8 cellular contexts compared by ENCODE assay signal in the genomic region with DNA sequence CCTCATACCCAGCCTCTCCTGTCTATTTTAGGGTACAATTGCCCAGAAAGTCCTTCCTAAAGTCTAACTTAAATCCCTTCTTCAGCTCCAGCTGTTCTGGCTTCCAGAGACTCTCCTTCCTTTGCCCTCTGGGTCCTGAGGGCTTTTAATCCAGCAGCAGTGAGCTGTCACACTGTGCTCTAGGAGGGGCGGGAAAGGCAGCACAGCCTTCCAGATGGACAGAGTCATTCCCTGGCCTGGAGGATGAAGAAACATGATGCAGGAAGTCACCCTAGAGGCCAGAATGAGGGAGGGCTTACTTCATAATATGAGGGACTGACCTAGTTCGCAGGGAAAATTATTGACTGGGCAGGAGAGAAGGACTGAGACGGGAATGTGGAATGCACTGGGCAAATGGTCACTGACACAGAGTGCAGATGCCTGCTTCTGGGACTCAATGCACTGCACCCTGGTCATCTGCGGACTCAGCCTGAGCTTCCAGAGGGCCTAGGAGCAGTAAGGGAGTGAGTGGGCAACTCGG. TPM values are rescaled to one million over a fixed set of nuclear protein-coding genes. Genes with fewer than 3 reads are reported as not detected.
DNase-seq lines count a peak whose midpoint lies in the region; ATAC-seq, FAIRE-seq and TF ChIP-seq lines count a peak whose summit lies in the region.

No MANE protein-coding gene starts in this region.

- ATAC-seq in GM21717 (IDR thresholded peaks at IDR 0.05; ENCODE audit: unreplicated experiment) (no peak), GM18868 (IDR thresholded peaks at IDR 0.05; ENCODE audit: unreplicated experiment) (no peak)

- no peaks in the 10 kb centered on the region for H3K79me2 ChIP-seq in keratinocyte (ENCODE audit: control insufficient read depth, insufficient read depth, low read length)

- H3K27ac ChIP-seq in keratinocyte (ENCODE audit: control insufficient read depth, insufficient read depth, low read length) (peak overlapping the region; percentile 17), subcutaneous abdominal adipose tissue (ENCODE audit: low read depth, low read length) (no peak overlapping the region)

- H4K20me1 ChIP-seq in keratinocyte (ENCODE audit: control insufficient read depth, extremely low read depth, insufficient read depth, low read length) = no peaks in the 10 kb centered on the region

- no peak for TF ChIP-seq CTCF in keratinocyte (optimal IDR thresholded peaks at IDR 0.05 in 1 of 3, IDR thresholded peaks at IDR 0.05 in 1 of 3, conservative IDR thresholded peaks at IDR 0.05 in 1 of 3; ENCODE audit: extremely low read depth in 1 of 3, insufficient read depth in 2 of 3, low read length in 3 of 3)

- no peaks in the 10 kb centered on the region for H3K9me1 ChIP-seq in keratinocyte (ENCODE audit: control insufficient read depth, extremely low read depth, insufficient read depth, low read length)

- H3K4me3 ChIP-seq in keratinocyte (ENCODE audit: control insufficient read depth in 2 of 3, extremely low read depth in 1 of 3, insufficient read depth in 2 of 3, low read depth in 1 of 3, low read length in 3 of 3) = no peak overlapping the region
- H3K4me3 ChIP-seq in subcutaneous abdominal adipose tissue (ENCODE audit: low read depth in 1 of 5, low read length in 5 of 5) = peak overlapping the region in 4 of 5 donors; percentile 17 to 39 (median 36)

- H3K36me3 ChIP-seq in keratinocyte (ENCODE audit: control insufficient read depth in 2 of 2, extremely low read depth in 1 of 2, insufficient read depth in 2 of 2, low read length in 2 of 2) (no peaks in the 10 kb centered on the region), subcutaneous abdominal adipose tissue (ENCODE audit: control insufficient read depth in 5 of 5, insufficient read depth in 5 of 5, low read length in 5 of 5) (no peaks in the 10 kb centered on the region)

- no peak overlapping the region for H2AFZ ChIP-seq in keratinocyte (ENCODE audit: control insufficient read depth, low read length)

- DNase-seq in NCI-H524 (lab: John Stamatoyannopoulos, UW) (peak; percentile 4 to 55), NCI-H524 treated with DMSO at 0.1 percent for 48 hours (lab: John Stamatoyannopoulos, UW) (no peak), amniotic epithelial cell (ENCODE audit: low read depth) (peak; percentile 75), keratinocyte (ENCODE audit: low read depth, low spot score) (no peak), GM19239 (ENCODE audit: insufficient read length, low spot score) (no peak)

- no peaks in the 10 kb centered on the region for H3K9me3 ChIP-seq in keratinocyte (ENCODE audit: control insufficient read depth, low read depth, low read length)
- H3K9me3 ChIP-seq in subcutaneous abdominal adipose tissue (ENCODE audit: control insufficient read depth in 5 of 5, low read length in 5 of 5) = no peaks in the 10 kb centered on the region

- H3K4me2 ChIP-seq in keratinocyte (ENCODE audit: control insufficient read depth, extremely low read depth, insufficient read depth, low read depth, low read length) = peak overlapping the region; percentile 69

- H3K4me1 ChIP-seq in keratinocyte (ENCODE audit: control insufficient read depth, extremely low read depth, insufficient read depth, low read length) (peaks cover 48% of the 10 kb centered on the region), subcutaneous abdominal adipose tissue (ENCODE audit: control insufficient read depth in 5 of 5, insufficient read depth in 5 of 5, low read length in 5 of 5) (peaks cover 8 to 41% (median 40%) of the 10 kb centered on the region in 5 donors)

- H3K9ac ChIP-seq in keratinocyte (ENCODE audit: control insufficient read depth, extremely low read depth, insufficient read depth, low read length) (no peak overlapping the region), subcutaneous abdominal adipose tissue (ENCODE audit: low read length in 5 of 5) (peak overlapping the region in 1 of 5 donors; percentile 16)

- no peaks in the 10 kb centered on the region for H3K27me3 ChIP-seq in keratinocyte (ENCODE audit: control insufficient read depth, extremely low read depth, insufficient read depth, low read length)
- no peaks in the 10 kb centered on the region for H3K27me3 ChIP-seq in subcutaneous abdominal adipose tissue (ENCODE audit: control insufficient read depth in 5 of 5, insufficient read depth in 4 of 5, low read length in 5 of 5)

- dilution Hi-C loops in keratinocyte (cut with MboI; ENCODE audit: extremely low pct_ligation_motif_present, low sequenced_read_pairs) = no loop called here

- FAIRE-seq in keratinocyte (lab: Jason Lieb, UNC) (no peak), GM19239 (lab: Jason Lieb, UNC) (no peak)

RNA-seq across cellular contexts. Expression of gene SH2D2A, which starts 1.3 kb away (rescaled TPM):
- 1.9 to 4.5 TPM (median 2.5 TPM) in 3 replicates for polyA plus RNA-seq in keratinocyte
- 0.25 TPM for polyA plus RNA-seq in keratinocyte (2011; ENCODE audit: low read depth)
- polyA plus RNA-seq in keratinocyte (2011; cell fraction: cytosol; rRNA removed) = 1.8 and 4.2 TPM in 2 replicates
- polyA plus RNA-seq in keratinocyte (2011; cell fraction: nucleus; rRNA removed) = 2.9 and 4.9 TPM in 2 replicates
- 2.1 and 6.8 TPM in 2 replicates for polyA plus RNA-seq in keratinocyte (2012; ENCODE audit: low replicate concordance)
- polyA minus RNA-seq in keratinocyte = 0.83 to 4.2 TPM (median 0.89 TPM) in 3 replicates
- polyA minus RNA-seq in keratinocyte (2011; cell fraction: cytosol; rRNA and poly(A)+ RNA removed) = 5.2 TPM
- polyA minus RNA-seq in keratinocyte (2011; cell fraction: nucleus; rRNA and poly(A)+ RNA removed) = 4.2 and 4.4 TPM in 2 replicates

RNA-seq across cellular contexts. Expression of gene INSRR, which starts 43.5 kb away (rescaled TPM):
- not detected in 3 replicates for polyA plus RNA-seq in keratinocyte
- polyA plus RNA-seq in keratinocyte (2011; ENCODE audit: low read depth) = not detected
- not detected in 2 replicates for polyA plus RNA-seq in keratinocyte (2011; cell fraction: cytosol; rRNA removed)
- polyA plus RNA-seq in keratinocyte (2011; cell fraction: nucleus; rRNA removed) = not detected in 2 replicates
- not detected in 2 replicates for polyA plus RNA-seq in keratinocyte (2012; ENCODE audit: low replicate concordance)
- polyA minus RNA-seq in keratinocyte = not detected in 3 replicates
- polyA minus RNA-seq in keratinocyte (2011; cell fraction: cytosol; rRNA and poly(A)+ RNA removed) = not detected
- polyA minus RNA-seq in keratinocyte (2011; cell fraction: nucleus; rRNA and poly(A)+ RNA removed) = not detected in 2 replicates

RNA-seq across cellular contexts. Expression of gene NTRK1, which starts 45.3 kb away (rescaled TPM):
- polyA plus RNA-seq in keratinocyte = 0.03 to 0.06 TPM (median 0.05 TPM) in 3 replicates
- not detected for polyA plus RNA-seq in keratinocyte (2011; ENCODE audit: low read depth)
- polyA plus RNA-seq in keratinocyte (2011; cell fraction: cytosol; rRNA removed) = not detected in 2 replicates
- polyA plus RNA-seq in keratinocyte (2011; cell fraction: nucleus; rRNA removed) = 0.07 TPM in 1 of 2 replicates, not detected in the other
- not detected in 2 replicates for polyA plus RNA-seq in keratinocyte (2012; ENCODE audit: low replicate concordance)
- not detected in 3 replicates for polyA minus RNA-seq in keratinocyte
- polyA minus RNA-seq in keratinocyte (2011; cell fraction: cytosol; rRNA and poly(A)+ RNA removed) = not detected
- not detected in 2 replicates for polyA minus RNA-seq in keratinocyte (2011; cell fraction: nucleus; rRNA and poly(A)+ RNA removed)

RNA-seq across cellular contexts. Expression of gene PRCC, which starts 48.0 kb away (rescaled TPM):
- polyA plus RNA-seq in keratinocyte = 29.9 to 70.7 TPM (median 40.4 TPM) in 3 replicates
- 21.7 TPM for polyA plus RNA-seq in keratinocyte (2011; ENCODE audit: low read depth)
- 41.7 and 46.6 TPM in 2 replicates for polyA plus RNA-seq in keratinocyte (2011; cell fraction: cytosol; rRNA removed)
- polyA plus RNA-seq in keratinocyte (2011; cell fraction: nucleus; rRNA removed) = 54.2 and 58.5 TPM in 2 replicates
- polyA plus RNA-seq in keratinocyte (2012; ENCODE audit: low replicate concordance) = 42.9 and 47.9 TPM in 2 replicates
- 60.5 to 95.5 TPM (median 69.6 TPM) in 3 replicates for polyA minus RNA-seq in keratinocyte
- 48.7 TPM for polyA minus RNA-seq in keratinocyte (2011; cell fraction: cytosol; rRNA and poly(A)+ RNA removed)
- polyA minus RNA-seq in keratinocyte (2011; cell fraction: nucleus; rRNA and poly(A)+ RNA removed) = 32.6 and 42.6 TPM in 2 replicates

Comparison
In these comparisons a context has a peak if more than half of its experiments do, and no peak if none do; other contexts are left out.
1. DNase-seq: peak in NCI-H524 (2 of 2) and amniotic epithelial cell (single experiment); none in NCI-H524 treated with DMSO at 0.1 percent for 48 hours (single experiment), keratinocyte (single experiment) and GM19239 (single experiment).
2. H3K4me3 ChIP-seq: peak in subcutaneous abdominal adipose tissue (4 of 5); none in keratinocyte (0 of 3).